ENCODE assay signal across 15 cellular contexts in genomic region chr3:107999215-107999775, GRCh38.
DNase-seq lines count a peak whose midpoint lies in the region; ATAC-seq and TF ChIP-seq lines count a peak whose summit lies in the region.
"Had no signal": no experiment of that assay in that cellular context is flagged by ENCODE, and none has a peak within 500 bp of the region (broad histone marks: within the 10 kb centered on the region; RNA-seq: fewer than 3 reads in every experiment).

No MANE protein-coding gene starts in this region.

- peak; percentile 44 for DNase-seq in GM23338 (ENCODE audit: low spot score)
- DNase-seq in Panc1 (ENCODE audit: low read depth, low spot score), result no peak
- DNase-seq in epithelial cell of proximal tubule (ENCODE audit: low read depth), result no peak
- DNase-seq in neural progenitor cell (ENCODE audit: low spot score), result peak; percentile 21
- no peak for DNase-seq in activated CD4-positive, alpha-beta T cell treated with anti-CD3 and anti-CD28 coated beads for 4 hours
- no peak for DNase-seq in GM19238 (ENCODE audit: insufficient read length, low spot score)
- no peak for DNase-seq in MV-4-11 (lab: John Stamatoyannopoulos, UW)
- DNase-seq: activated CD8-positive, alpha-beta T cell treated with anti-CD3 and anti-CD28 coated beads, Interleukin-2, amount 10 ng/mL, durations not matched to agents 7 days and 5 days; activated naive CD4-positive, alpha-beta T cell; colonic mucosa; gastrocnemius medialis; NCI-H1694 treated with DMSO at 0.1 percent for 48 hours; stimulated activated naive CD8-positive, alpha-beta T cell treated with anti-CD3 and anti-CD28 coated beads, Interleukin-15, Interleukin-2, amounts not matched to agents 100 U/mL and 50 U/mL, for 24 hours had no signal

- no peak overlapping the region for H3K4me3 Mint-ChIP-seq in GM23338
- no peak overlapping the region for H3K4me3 Mint-ChIP-seq in neural progenitor cell
- H3K4me3 Mint-ChIP-seq: activated CD8-positive, alpha-beta T cell treated with anti-CD3 and anti-CD28 coated beads, Interleukin-2, amount 10 ng/mL, durations not matched to agents 7 days and 5 days had no signal

- BruUV-seq in Panc1 (replicated peaks; lab: Mats Ljungman, UMichigan), result no TSS peak

- CTCF ChIA-PET in Panc1 (lab: Charles Lee), result no interaction called here

- H3K4me1 Mint-ChIP-seq in GM23338 (peaks cover 23% of the 10 kb centered on the region), neural progenitor cell (peaks cover 16% of the 10 kb centered on the region)

- ATAC-seq in GM23338 (peak; percentile 95), Panc1 (peak; percentile 87), HG02610 (IDR thresholded peaks at IDR 0.05; ENCODE audit: unreplicated experiment) (no peak)
- ATAC-seq: activated CD8-positive, alpha-beta T cell treated with anti-CD3 and anti-CD28 coated beads, Interleukin-2, amount 10 ng/mL, durations not matched to agents 7 days and 5 days; gastrocnemius medialis; stimulated activated naive CD8-positive, alpha-beta T cell treated with anti-CD3 and anti-CD28 coated beads, Interleukin-15, Interleukin-2, amounts not matched to agents 100 U/mL and 50 U/mL, for 24 hours had no signal

- H4K20me1 ChIP-seq in GM23338 (replicated peaks; ENCODE audit: insufficient read depth) (no peaks in the 10 kb centered on the region), neural progenitor cell (ENCODE audit: low read depth) (no peaks in the 10 kb centered on the region)

- peaks cover 4% of the 10 kb centered on the region for H3K27me3 Mint-ChIP-seq in GM23338 (ENCODE audit: insufficient read depth, low read depth, poor library complexity)
- peaks cover 4% of the 10 kb centered on the region for H3K27me3 Mint-ChIP-seq in neural progenitor cell (ENCODE audit: insufficient read depth, low read depth)

- H3K27ac Mint-ChIP-seq in GM23338, result peak overlapping the region; percentile 75
- H3K27ac Mint-ChIP-seq in neural progenitor cell, result peak overlapping the region; percentile 7
- H3K27ac Mint-ChIP-seq: activated CD8-positive, alpha-beta T cell treated with anti-CD3 and anti-CD28 coated beads, Interleukin-2, amount 10 ng/mL, durations not matched to agents 7 days and 5 days had no signal

- H3K27ac ChIP-seq in GM23338 (ENCODE audit: low read depth), result peak overlapping the region; percentile 17; the same call in 1 of the 2 replicates
- H3K27ac ChIP-seq in Panc1 (ENCODE audit: low read length), result no peak overlapping the region; the same call in 1 of the 2 replicates
- H3K27ac ChIP-seq in neural progenitor cell, result no peak overlapping the region
- H3K27ac ChIP-seq: C4-2B, colonic mucosa, gastrocnemius medialis had no signal

- H2AFZ ChIP-seq in GM23338 (no peak overlapping the region), neural progenitor cell (replicated peaks) (peak overlapping the region; percentile 12)

- intact Hi-C loops in Panc1 (cut with micrococcal nuclease; ENCODE audit: unreplicated experiment), result no loop called here

- no peaks in the 10 kb centered on the region for H3K36me3 ChIP-seq in GM23338 (ENCODE audit: insufficient read depth)
- H3K36me3 ChIP-seq in Panc1 (ENCODE audit: control insufficient read depth, insufficient read depth, low read length), result no peaks in the 10 kb centered on the region
- H3K36me3 ChIP-seq in neural progenitor cell, result no peaks in the 10 kb centered on the region
- H3K36me3 ChIP-seq: colonic mucosa, gastrocnemius medialis had no signal

- H3K4me3 ChIP-seq in GM23338, result no peak overlapping the region
- no peak overlapping the region for H3K4me3 ChIP-seq in Panc1 (ENCODE audit: low read depth in 2 of 2, low read length in 2 of 2)
- no peak overlapping the region for H3K4me3 ChIP-seq in epithelial cell of proximal tubule (ENCODE audit: low read depth, low read length)
- H3K4me3 ChIP-seq in neural progenitor cell, result no peak overlapping the region
- H3K4me3 ChIP-seq: colonic mucosa, gastrocnemius medialis had no signal

- POLR2A ChIA-PET in Panc1 (lab: Charles Lee), result interaction anchor here (0.6 kb wide), 1 partner anchor 18 kb away, joined by 6 read pairs; no protein-coding TSS in a partner anchor

- H3K9me3 Mint-ChIP-seq in GM23338, result peaks cover 10% of the 10 kb centered on the region; the same call in 1 of the 3 replicates
- peaks cover 7% of the 10 kb centered on the region for H3K9me3 Mint-ChIP-seq in neural progenitor cell

- H3K4me1 ChIP-seq in GM23338 (ENCODE audit: insufficient read depth) (peaks cover 19% of the 10 kb centered on the region), Panc1 (ENCODE audit: control insufficient read depth, insufficient read depth, low read length) (peaks cover 5% of the 10 kb centered on the region; the same call in 1 of the 2 replicates), neural progenitor cell (no peaks in the 10 kb centered on the region)
- H3K4me1 ChIP-seq: gastrocnemius medialis had no signal

- H3F3A ChIP-seq in GM23338 (replicated peaks; ENCODE audit: low read depth) (no peaks in the 10 kb centered on the region), neural progenitor cell (ENCODE audit: low read depth) (no peaks in the 10 kb centered on the region)

- H3K9ac ChIP-seq in neural progenitor cell, result no peak overlapping the region

- TF ChIP-seq CTCF in GM23338 (conservative IDR thresholded peaks at IDR 0.05; ENCODE audit: low read depth in 2 of 2) (0 out of 4 replicates have a peak, but pooled peaks of 1 of the 2 experiments have one; percentile 1), Panc1 (IDR thresholded peaks at IDR 0.05) (no peak), epithelial cell of proximal tubule (conservative IDR thresholded peaks at IDR 0.05; ENCODE audit: low read depth, low read length) (peak; percentile 15), neural progenitor cell (IDR thresholded peaks at IDR 0.05) (no peak)

- no peaks in the 10 kb centered on the region; the same call in 2 of the 3 replicates for H3K36me3 Mint-ChIP-seq in GM23338 (ENCODE audit: low read depth)
- H3K36me3 Mint-ChIP-seq in neural progenitor cell, result peaks cover 2% of the 10 kb centered on the region

- H3K79me2 ChIP-seq in GM23338 (replicated peaks; ENCODE audit: insufficient read depth) (no peaks in the 10 kb centered on the region), neural progenitor cell (ENCODE audit: low read depth) (no peaks in the 10 kb centered on the region)

- 0 out of 2 replicates have a peak, but pooled peaks cover 3% of the 10 kb centered on the region for H3K9me2 ChIP-seq in GM23338 (ENCODE audit: insufficient read depth)

- H3K27me3 ChIP-seq in GM23338 (ENCODE audit: insufficient read depth), result no peaks in the 10 kb centered on the region
- H3K27me3 ChIP-seq in Panc1 (ENCODE audit: control insufficient read depth, insufficient read depth, low read length), result peaks cover 2% of the 10 kb centered on the region; the same call in 1 of the 2 replicates
- no peaks in the 10 kb centered on the region for H3K27me3 ChIP-seq in neural progenitor cell
- H3K27me3 ChIP-seq: colonic mucosa, gastrocnemius medialis had no signal

- H3K9me3 ChIP-seq in Panc1 (ENCODE audit: control insufficient read depth, insufficient read depth, low read depth, low read length), result no peaks in the 10 kb centered on the region
- H3K9me3 ChIP-seq in neural progenitor cell (ENCODE audit: low read depth), result no peaks in the 10 kb centered on the region
- H3K9me3 ChIP-seq: colonic mucosa, gastrocnemius medialis had no signal

- no peak overlapping the region; the same call in 1 of the 2 replicates for H3K4me2 ChIP-seq in GM23338
- H3K4me2 ChIP-seq in neural progenitor cell, result no peak overlapping the region

- in situ Hi-C loops in Panc1 (cut with HindIII; ENCODE audit: low pct_unique_long_range_greater_than_20kb, low sequenced_read_pairs), result no loop called here

TF ChIP-seq in GM23338, 12 proteins besides CTCF, POLR2A, EP300 and RAD21 (continues in another document):
- no peak for TF ChIP-seq CREB1 (CRISPR knock-in tag; IDR thresholded peaks at IDR 0.05; ENCODE audit: low read depth)

Comparison
In these comparisons a context has a peak if more than half of its experiments do, and no peak if none do; other contexts are left out.
1. DNase-seq: peak in GM23338 (single experiment) and neural progenitor cell (single experiment); none in Panc1 (single experiment), epithelial cell of proximal tubule (single experiment), activated CD4-positive, alpha-beta T cell treated with anti-CD3 and anti-CD28 coated beads for 4 hours (0 of 2), GM19238 (single experiment) and MV-4-11 (single experiment).